Comparison of ENCODE assay signal across 22 cellular contexts in the genomic region with DNA sequence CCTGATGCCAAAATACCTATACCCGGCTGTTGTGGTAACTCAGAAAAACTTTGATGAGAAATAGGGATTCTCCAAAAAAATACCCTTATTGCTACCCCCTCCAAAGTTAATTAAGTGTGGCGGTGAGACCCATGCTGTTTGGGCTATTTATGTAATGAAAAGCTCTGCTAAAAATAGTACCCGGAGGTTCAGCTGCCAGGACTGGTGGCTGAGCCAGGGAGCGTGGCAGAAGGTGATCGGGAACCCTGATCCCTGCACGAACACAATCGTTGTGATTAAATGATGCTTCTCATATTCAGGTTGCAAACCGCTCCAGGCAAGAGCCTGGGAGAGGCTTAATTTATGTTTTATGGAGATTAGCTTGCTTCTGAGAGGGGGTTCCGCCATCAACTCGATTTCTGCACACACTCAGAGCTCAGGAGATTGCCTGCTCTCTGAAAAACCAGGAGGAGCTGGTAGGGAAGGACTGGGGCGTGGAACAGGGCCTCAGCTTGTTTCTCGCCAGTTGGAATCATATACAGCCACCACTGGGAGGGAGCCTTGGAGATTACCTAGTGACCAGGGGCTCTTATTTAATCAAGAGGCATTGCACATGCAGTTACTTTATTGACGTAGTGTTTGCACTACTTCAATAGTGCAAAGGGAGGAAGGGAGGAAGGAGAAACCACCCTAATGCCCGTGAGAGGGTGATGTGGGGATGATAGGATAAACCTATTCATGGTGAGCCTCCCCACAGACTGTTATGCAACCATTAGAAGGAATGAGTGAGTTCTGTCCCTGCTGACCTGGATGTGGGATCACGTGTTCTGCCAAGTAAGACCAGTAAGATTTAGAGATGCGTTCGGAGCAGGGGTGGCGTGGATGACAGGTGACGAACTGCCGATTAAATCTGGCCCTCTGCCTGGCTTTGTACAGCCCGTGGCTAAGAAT. TPM values are rescaled to one million over a fixed set of nuclear protein-coding genes. Genes with fewer than 3 reads are reported as not detected.
DNase-seq lines count a peak whose midpoint lies in the region; ATAC-seq lines count a peak whose summit lies in the region.
"Had no signal": no experiment of that assay in that cellular context is flagged by ENCODE, and none has a peak within 500 bp of the region (broad histone marks: within the 10 kb centered on the region; RNA-seq: fewer than 3 reads in every experiment).

No MANE protein-coding gene starts in this region.

- intact Hi-C loops in right cardiac atrium (cut with DNase I) = no loop called here

- peak; percentile 11 to 53 (median 52) for DNase-seq in NCI-H1417 (lab: John Stamatoyannopoulos, UW)
- no peak for DNase-seq in NCI-H1417 treated with DMSO at 0.1 percent for 48 hours (lab: John Stamatoyannopoulos, UW)
- DNase-seq in caudate nucleus (lab: John Stamatoyannopoulos, UW) = peak in 32 of 61 donors; percentile 15 to 86 (median 52)
- no peak for DNase-seq in right cardiac atrium
- peak; percentile 43 for DNase-seq in superior temporal gyrus (ENCODE audit: extremely low spot score)
- DNase-seq in globus pallidus (ENCODE audit: low spot score) = no peak
- DNase-seq: 8988T; activated B cell treated with CpG ODN at 0.5 μM for 24 hours; CD4-positive, alpha-beta T cell; DND-41; NCI-H187 treated with DMSO at 0.1 percent for 48 hours; NCI-H524 treated with DMSO at 0.1 percent for 48 hours; right lobe of liver; stimulated activated CD8-positive, alpha-beta memory T cell treated with anti-CD3 and anti-CD28 coated beads, Interleukin-4, amount 100 ng/mL, for 48 hours; T-cell; transverse colon had no signal

- ATAC-seq in right cardiac atrium (peak; percentile 64 to 69), GM21737 (IDR thresholded peaks at IDR 0.05; ENCODE audit: unreplicated experiment) (no peak), HG03196 (IDR thresholded peaks at IDR 0.05; ENCODE audit: unreplicated experiment) (no peak)
- ATAC-seq: esophagus mucosa, right lobe of liver, T-cell had no signal

- 41% methylated on average over 21 of the region's 21 CpGs for WGBS in right cardiac atrium

- H3K27ac ChIP-seq in caudate nucleus (ENCODE audit: low read depth, low read length) (no peak overlapping the region), right cardiac atrium (ENCODE audit: low read length) (peak overlapping the region; percentile 95)
- H3K27ac ChIP-seq: KMS-11, Peyer's patch, right lobe of liver, transverse colon had no signal

- no peaks in the 10 kb centered on the region for H3K9me3 ChIP-seq in right cardiac atrium (ENCODE audit: control insufficient read depth, low read length)
- H3K9me3 ChIP-seq: Peyer's patch, right lobe of liver, transverse colon had no signal

- peaks cover 6% of the 10 kb centered on the region for H3K4me1 ChIP-seq in right cardiac atrium (ENCODE audit: control insufficient read depth, insufficient read depth, low read length)
- H3K4me1 ChIP-seq: Peyer's patch, right lobe of liver, transverse colon had no signal

- H3K27me3 ChIP-seq in right cardiac atrium (ENCODE audit: control insufficient read depth, insufficient read depth) = no peaks in the 10 kb centered on the region
- H3K27me3 ChIP-seq: Peyer's patch, right lobe of liver, transverse colon had no signal

- H3K4me3 ChIP-seq in right cardiac atrium (ENCODE audit: low read length) = no peak overlapping the region
- H3K4me3 ChIP-seq: Peyer's patch, right lobe of liver, transverse colon had no signal

RNA-seq across cellular contexts. Expression of a gene that starts 23.4 kb away (rescaled TPM):
- total RNA-seq in right cardiac atrium = 10 to 100 TPM; 21.0 to 37.5 (median 32.0) TPM
- polyA plus RNA-seq in right cardiac atrium = 18.6 TPM
- total RNA-seq: activated B cell treated with CpG ODN at 0.5 μM for 24 hours, dermis microvascular lymphatic vessel endothelial cell had no signal

Comparison
In these comparisons a context has a peak if more than half of its experiments do, and no peak if none do; other contexts are left out.
1. DNase-seq: peak in NCI-H1417 (3 of 3), caudate nucleus (32 of 61) and superior temporal gyrus (single experiment); none in NCI-H1417 treated with DMSO at 0.1 percent for 48 hours (single experiment), right cardiac atrium (0 of 3) and globus pallidus (single experiment).
2. ATAC-seq: peak in right cardiac atrium (2 of 2); none in GM21737 (single experiment) and HG03196 (single experiment).